ENCODE assay signal across 1 cellular context in genomic region chr12:43407816-43408645, GRCh38.
TF ChIP-seq lines count a peak whose summit lies in the region.

No MANE protein-coding gene starts in this region.

TF ChIP-seq in GM12878, 131 proteins besides CTCF, POLR2A, EP300 and RAD21 (continued from another document):
- TF ChIP-seq RELB (IDR thresholded peaks at IDR 0.05; ENCODE audit: low read depth), result no peak
- no peak for TF ChIP-seq SKIL (IDR thresholded peaks at IDR 0.05; ENCODE audit: low read depth, poor library complexity, severe bottlenecking)
- peak; percentile 33 for TF ChIP-seq ATF2 (IDR thresholded peaks at IDR 0.05; ENCODE audit: low read length)
- TF ChIP-seq ZNF687 (IDR thresholded peaks at IDR 0.05), result no peak
- TF ChIP-seq SMARCA5 (IDR thresholded peaks at IDR 0.05), result no peak
- no peak for TF ChIP-seq ZBTB11 (CRISPR knock-in tag; IDR thresholded peaks at IDR 0.05)
- no peak for TF ChIP-seq ETV6 (conservative IDR thresholded peaks at IDR 0.05 in 1 of 2, IDR thresholded peaks at IDR 0.05 in 1 of 2; ENCODE audit: borderline replicate concordance in 1 of 2, low read depth in 1 of 2)
- no peak for TF ChIP-seq USF2 (IDR thresholded peaks at IDR 0.05; ENCODE audit: borderline replicate concordance, low read depth, low read length)
- peak; percentile 24 for TF ChIP-seq MEF2B (IDR thresholded peaks at IDR 0.05; ENCODE audit: partially characterized antibody, poor library complexity, severe bottlenecking)
- 0 out of 2 replicates have a peak, but pooled peaks have one; percentile 40 for TF ChIP-seq SPI1 (IDR thresholded peaks at IDR 0.05; ENCODE audit: borderline replicate concordance, insufficient read depth, low read depth, low read length)
- no peak for TF ChIP-seq KAT2A (conservative IDR thresholded peaks at IDR 0.05; ENCODE audit: control insufficient read depth, low read depth, low read length)
- TF ChIP-seq CREM (IDR thresholded peaks at IDR 0.05; ENCODE audit: low read depth), result no peak
- TF ChIP-seq MEF2A (IDR thresholded peaks at IDR 0.05; ENCODE audit: insufficient read depth, low read depth, low read length), result peak; percentile 84
- peak; percentile 53; the same call in 1 of the 2 replicates for TF ChIP-seq FOXM1 (IDR thresholded peaks at IDR 0.05; ENCODE audit: low read depth, low read length)
- no peak for TF ChIP-seq ZNF384 (IDR thresholded peaks at IDR 0.05; ENCODE audit: borderline replicate concordance, low read depth, low read length)
